In genomic region chr14:97719931-97720330, GRCh38 we compare ENCODE assay signal across 20 cellular contexts.
DNase-seq lines count a peak whose midpoint lies in the region; ATAC-seq and FAIRE-seq lines count a peak whose summit lies in the region.
"Had no signal": no experiment of that assay in that cellular context is flagged by ENCODE, and none has a peak within 500 bp of the region (broad histone marks: within the 10 kb centered on the region; RNA-seq: fewer than 3 reads in every experiment).

No MANE protein-coding gene starts in this region.

- H3K36me3 Mint-ChIP-seq in activated naive CD8-positive, alpha-beta T cell: peaks cover 3% of the 10 kb centered on the region
- no peaks in the 10 kb centered on the region for H3K36me3 Mint-ChIP-seq in activated naive CD8-positive, alpha-beta T cell treated with anti-CD3 and anti-CD28 coated beads, Interleukin-2, amount 50 U/mL, for 24 hours (ENCODE audit: low read depth)
- H3K36me3 Mint-ChIP-seq in T-cell: no peaks in the 10 kb centered on the region

- no peak overlapping the region for H3K27ac ChIP-seq in small intestine (ENCODE audit: low read depth in 1 of 2, low read length in 1 of 2)
- H3K27ac ChIP-seq: esophagus muscularis mucosa, gastroesophageal sphincter, KMS-11, upper lobe of right lung had no signal

- 22 to 74% (median 73%) methylated on average over 2 of the region's 2 CpGs for WGBS in small intestine, 3 donors

- H3K4me1 ChIP-seq in small intestine (ENCODE audit: control insufficient read depth in 2 of 2, insufficient read depth in 1 of 2, low read depth in 1 of 2, low read length in 1 of 2): no peaks in the 10 kb centered on the region
- H3K4me1 ChIP-seq: esophagus muscularis mucosa, gastroesophageal sphincter, HAP-1, upper lobe of right lung had no signal

- POLR2A ChIA-PET in T-cell (lab: Charles Lee): no interaction called here

- no peaks in the 10 kb centered on the region for H3K27me3 Mint-ChIP-seq in activated naive CD8-positive, alpha-beta T cell
- no peaks in the 10 kb centered on the region for H3K27me3 Mint-ChIP-seq in activated naive CD8-positive, alpha-beta T cell treated with anti-CD3 and anti-CD28 coated beads, Interleukin-2, amount 50 U/mL, for 24 hours
- H3K27me3 Mint-ChIP-seq in T-cell: no peaks in the 10 kb centered on the region

- no peak for FAIRE-seq in small intestine (lab: Jason Lieb, UNC)
- FAIRE-seq: astrocyte, kidney had no signal

- no peak overlapping the region for H3K4me3 ChIP-seq in small intestine (ENCODE audit: low read depth in 1 of 2, low read length in 2 of 2)
- H3K4me3 ChIP-seq: esophagus muscularis mucosa, gastroesophageal sphincter, HAP-1, lung, smooth muscle cell, upper lobe of right lung had no signal

- H3K4me1 Mint-ChIP-seq in activated naive CD8-positive, alpha-beta T cell (ENCODE audit: low read depth): peaks cover 62% of the 10 kb centered on the region
- H3K4me1 Mint-ChIP-seq in activated naive CD8-positive, alpha-beta T cell treated with anti-CD3 and anti-CD28 coated beads, Interleukin-2, amount 50 U/mL, for 24 hours: peaks cover 48% of the 10 kb centered on the region
- H3K4me1 Mint-ChIP-seq in T-cell: peaks cover 65 to 66% (median 66%) of the 10 kb centered on the region in 3 donors

- no peak for ATAC-seq in activated naive CD8-positive, alpha-beta T cell treated with anti-CD3 and anti-CD28 coated beads, Interleukin-2, amount 50 U/mL, for 24 hours
- ATAC-seq in T-cell (replicated peaks in 1 of 4): peak; percentile 62 to 84 (median 70)
- ATAC-seq in GM19467 (IDR thresholded peaks at IDR 0.05; ENCODE audit: unreplicated experiment): no peak
- no peak for ATAC-seq in HG02759 (IDR thresholded peaks at IDR 0.05; ENCODE audit: unreplicated experiment)
- ATAC-seq: gastroesophageal sphincter, upper lobe of right lung had no signal

- CTCF ChIA-PET in T-cell (lab: Charles Lee): no interaction called here

- no peaks in the 10 kb centered on the region for H3K9me3 ChIP-seq in small intestine (ENCODE audit: control insufficient read depth, low read depth)
- H3K9me3 ChIP-seq: HAP-1, upper lobe of right lung had no signal

- DNase-seq in activated naive CD8-positive, alpha-beta T cell treated with anti-CD3 and anti-CD28 coated beads, Interleukin-2, amount 50 U/mL, for 24 hours: no peak
- peak in 31 of 34 experiments; percentile 28 to 82 (median 62) for DNase-seq in T-cell
- DNase-seq in activated naive CD4-positive, alpha-beta T cell treated with Interleukin-2 at 50 U/mL for 16 hours: peak; percentile 38
- DNase-seq in small intestine: peak; percentile 12
- DNase-seq in NCI-H2171 treated with DMSO at 0.1 percent for 48 hours (lab: John Stamatoyannopoulos, UW): no peak
- DNase-seq: kidney; NCI-H1930; nucleus accumbens; stimulated activated CD4-positive, alpha-beta T cell treated with anti-CD3 and anti-CD28 coated beads, Interleukin-4, amount 100 ng/mL, for 1 hour; upper lobe of right lung had no signal

- H3K27me3 ChIP-seq in small intestine (ENCODE audit: control insufficient read depth in 2 of 2, insufficient read depth in 2 of 2, low read length in 2 of 2): no peaks in the 10 kb centered on the region
- H3K27me3 ChIP-seq: upper lobe of right lung had no signal

- H3K27ac Mint-ChIP-seq in activated naive CD8-positive, alpha-beta T cell: peak overlapping the region; percentile 77
- no peak overlapping the region for H3K27ac Mint-ChIP-seq in activated naive CD8-positive, alpha-beta T cell treated with anti-CD3 and anti-CD28 coated beads, Interleukin-2, amount 50 U/mL, for 24 hours
- H3K27ac Mint-ChIP-seq in T-cell: peak overlapping the region; percentile 86 to 87

- H3K9me3 Mint-ChIP-seq in activated naive CD8-positive, alpha-beta T cell (ENCODE audit: low read depth): peaks cover 5% of the 10 kb centered on the region
- H3K9me3 Mint-ChIP-seq in activated naive CD8-positive, alpha-beta T cell treated with anti-CD3 and anti-CD28 coated beads, Interleukin-2, amount 50 U/mL, for 24 hours: peaks cover 16% of the 10 kb centered on the region
- H3K9me3 Mint-ChIP-seq in T-cell: no peaks in the 10 kb centered on the region

- H3K4me3 Mint-ChIP-seq in activated naive CD8-positive, alpha-beta T cell: peak overlapping the region; percentile 27
- H3K4me3 Mint-ChIP-seq in activated naive CD8-positive, alpha-beta T cell treated with anti-CD3 and anti-CD28 coated beads, Interleukin-2, amount 50 U/mL, for 24 hours: no peak overlapping the region
- H3K4me3 Mint-ChIP-seq in T-cell: peak overlapping the region in 2 of 3 donors; percentile 4 to 37

- H3K36me3 ChIP-seq in small intestine (ENCODE audit: control insufficient read depth in 2 of 2, insufficient read depth in 2 of 2, low read length in 2 of 2): no peaks in the 10 kb centered on the region
- H3K36me3 ChIP-seq: esophagus muscularis mucosa, gastroesophageal sphincter, HAP-1, upper lobe of right lung had no signal

Comparison
In these comparisons a context has a peak if more than half of its experiments do, and no peak if none do; other contexts are left out.
1. ATAC-seq: peak in T-cell (4 of 4); none in activated naive CD8-positive, alpha-beta T cell treated with anti-CD3 and anti-CD28 coated beads, Interleukin-2, amount 50 U/mL, for 24 hours (single experiment), GM19467 (single experiment) and HG02759 (single experiment).
2. DNase-seq: peak in T-cell (31 of 34), activated naive CD4-positive, alpha-beta T cell treated with Interleukin-2 at 50 U/mL for 16 hours (single experiment) and small intestine (single experiment); none in activated naive CD8-positive, alpha-beta T cell treated with anti-CD3 and anti-CD28 coated beads, Interleukin-2, amount 50 U/mL, for 24 hours (single experiment) and NCI-H2171 treated with DMSO at 0.1 percent for 48 hours (single experiment).